Comparison of ENCODE assay signal across 25 cellular contexts in genomic region chr9:6506571-6506970, GRCh38.
A peak's percentile ranks its signal among the peaks of the same experiment; 100 is the strongest.
DNase-seq lines count a peak whose midpoint lies in the region; ATAC-seq, FAIRE-seq and TF ChIP-seq lines count a peak whose summit lies in the region.
"Had no signal": no experiment of that assay in that cellular context is flagged by ENCODE, and none has a peak within 500 bp of the region (broad histone marks: within the 10 kb centered on the region; RNA-seq: fewer than 3 reads in every experiment).

No MANE protein-coding gene starts in this region.

- POLR2A ChIA-PET in endothelial cell of umbilical vein (lab: Charles Lee) = no interaction called here

- TF ChIP-seq POLR2A in endothelial cell of umbilical vein (IDR thresholded peaks at IDR 0.05; ENCODE audit: low read depth, low read length) = no peak

- intact Hi-C loops in endothelial cell of umbilical vein (cut with micrococcal nuclease) = no loop called here

- H3K4me1 ChIP-seq in GM23338 (ENCODE audit: insufficient read depth) = peaks cover 13% of the 10 kb centered on the region; the same call in 1 of the 2 replicates
- H3K4me1 ChIP-seq in endothelial cell of umbilical vein (ENCODE audit: control insufficient read depth, extremely low read depth, insufficient read depth, low read length) = peaks cover 3% of the 10 kb centered on the region
- H3K4me1 ChIP-seq: SJCRH30, tibial nerve had no signal

- FAIRE-seq in endothelial cell of umbilical vein (lab: Jason Lieb, UNC) = no peak
- FAIRE-seq: islet of Langerhans had no signal

- no peaks in the 10 kb centered on the region for H3F3A ChIP-seq in GM23338 (replicated peaks; ENCODE audit: low read depth)

- no peaks in the 10 kb centered on the region for H3K79me2 ChIP-seq in GM23338 (replicated peaks; ENCODE audit: insufficient read depth)
- peaks cover 2% of the 10 kb centered on the region for H3K79me2 ChIP-seq in endothelial cell of umbilical vein (ENCODE audit: control insufficient read depth, insufficient read depth, low read length)

- CTCF ChIA-PET in endothelial cell of umbilical vein (lab: Charles Lee) = interaction anchor here (1.1 kb wide), 1 partner anchor 61 kb away, joined by 3 read pairs; no protein-coding TSS in a partner anchor

- H3K27me3 ChIP-seq in GM23338 (ENCODE audit: insufficient read depth) (no peaks in the 10 kb centered on the region), endothelial cell of umbilical vein (ENCODE audit: control insufficient read depth in 2 of 2, insufficient read depth in 2 of 2, low read length in 2 of 2) (no peaks in the 10 kb centered on the region)
- H3K27me3 ChIP-seq: SJCRH30, tibial nerve had no signal

- H3K36me3 ChIP-seq in GM23338 (ENCODE audit: insufficient read depth) (peaks cover 19% of the 10 kb centered on the region), endothelial cell of umbilical vein (ENCODE audit: control insufficient read depth in 2 of 2, extremely low read depth in 1 of 2, insufficient read depth in 2 of 2, low read length in 2 of 2) (peaks cover 15 to 35% of the 10 kb centered on the region in 2 experiments)

- H3K36me3 Mint-ChIP-seq in GM23338 (ENCODE audit: low read depth) = peaks cover 37% of the 10 kb centered on the region
- peaks cover 19 to 44% of the 10 kb centered on the region in 2 donors for H3K36me3 Mint-ChIP-seq in activated naive CD4-positive, alpha-beta T cell treated with anti-CD3 and anti-CD28 coated beads, Interleukin-2, amount 50 U/mL, for 72 hours

- dilution Hi-C loops in endothelial cell of umbilical vein (cut with MboI; ENCODE audit: extremely low pct_ligation_motif_present, low sequenced_read_pairs) = no loop called here

- H3K4me1 Mint-ChIP-seq in GM23338 = peaks cover 6% of the 10 kb centered on the region; the same call in 2 of the 3 replicates
- H3K4me1 Mint-ChIP-seq: activated B cell treated with CpG ODN at 0.5 μM for 24 hours; activated naive CD4-positive, alpha-beta T cell treated with anti-CD3 and anti-CD28 coated beads, Interleukin-2, amount 50 U/mL, for 24 hours; stimulated activated naive B cell treated with anti-CD40 and anti-IgM and Interleukin-4, amounts not matched to agents 10 μg/mL and 1 μg/mL and 100 μg/mL, for 72 hours had no signal

- peaks cover 2% of the 10 kb centered on the region for H3K27me3 Mint-ChIP-seq in GM23338 (ENCODE audit: insufficient read depth, low read depth, poor library complexity)
- H3K27me3 Mint-ChIP-seq: activated B cell treated with CpG ODN at 0.5 μM for 24 hours; activated CD8-positive, alpha-beta T cell treated with anti-CD3 and anti-CD28 coated beads for 36 hours; activated naive CD4-positive, alpha-beta T cell treated with anti-CD3 and anti-CD28 coated beads, Interleukin-2, amount 50 U/mL, for 24 hours; stimulated activated naive B cell treated with anti-CD40 and anti-IgM and Interleukin-4, amounts not matched to agents 10 μg/mL and 1 μg/mL and 100 μg/mL, for 72 hours had no signal

- H3K9me3 Mint-ChIP-seq in GM23338 = no peaks in the 10 kb centered on the region; the same call in 2 of the 3 replicates
- H3K9me3 Mint-ChIP-seq in activated naive CD4-positive, alpha-beta T cell treated with anti-CD3 and anti-CD28 coated beads, Interleukin-2, amount 50 U/mL, for 72 hours = peaks cover under 1 to 6% of the 10 kb centered on the region in 2 donors
- H3K9me3 Mint-ChIP-seq: activated B cell treated with CpG ODN at 0.5 μM for 24 hours; activated naive CD4-positive, alpha-beta T cell treated with anti-CD3 and anti-CD28 coated beads, Interleukin-2, amount 50 U/mL, for 24 hours; stimulated activated naive B cell treated with anti-CD40 and anti-IgM and Interleukin-4, amounts not matched to agents 10 μg/mL and 1 μg/mL and 100 μg/mL, for 72 hours had no signal

- H2AFZ ChIP-seq in GM23338 = no peak overlapping the region
- H2AFZ ChIP-seq in endothelial cell of umbilical vein (ENCODE audit: low read depth, low read length) = no peak overlapping the region
- H2AFZ ChIP-seq: PC-9 had no signal

- H3K4me2 ChIP-seq in GM23338 (no peak overlapping the region), endothelial cell of umbilical vein (ENCODE audit: insufficient read depth, low read length) (no peak overlapping the region)
- H3K4me2 ChIP-seq: PC-9 had no signal

- TF ChIP-seq CTCF in GM23338 (conservative IDR thresholded peaks at IDR 0.05; ENCODE audit: low read depth in 2 of 2) (no peak), endothelial cell of umbilical vein (IDR thresholded peaks at IDR 0.05; ENCODE audit: extremely low read depth in 1 of 2, insufficient read depth in 1 of 2, low read depth in 1 of 2, low read length in 2 of 2) (no peak)

- H3K27ac ChIP-seq in GM23338 (ENCODE audit: low read depth) (peak overlapping the region; percentile 11), endothelial cell of umbilical vein (ENCODE audit: insufficient read depth, low read depth, low read length) (no peak overlapping the region)
- H3K27ac ChIP-seq: PC-9, SJCRH30 had no signal

- no peak overlapping the region for H3K9ac ChIP-seq in endothelial cell of umbilical vein (replicated peaks; ENCODE audit: extremely low read depth, insufficient read depth, low read length)

- no peaks in the 10 kb centered on the region for H3K9me1 ChIP-seq in endothelial cell of umbilical vein (replicated peaks; ENCODE audit: control insufficient read depth, extremely low read depth, insufficient read depth, low read length)

- H3K4me3 ChIP-seq in GM23338 = no peak overlapping the region
- H3K4me3 ChIP-seq in endothelial cell of umbilical vein (replicated peaks in 1 of 3; ENCODE audit: insufficient read depth in 1 of 3, low read depth in 1 of 3, low read length in 3 of 3) = no peak overlapping the region
- H3K4me3 ChIP-seq: lung, PC-9, SJCRH30, tibial nerve had no signal

- H4K20me1 ChIP-seq in GM23338 (replicated peaks; ENCODE audit: insufficient read depth) (no peaks in the 10 kb centered on the region; the same call in 1 of the 2 replicates), endothelial cell of umbilical vein (replicated peaks; ENCODE audit: control insufficient read depth, extremely low read depth, insufficient read depth, low read length) (no peaks in the 10 kb centered on the region)

- DNase-seq in GM23338 (ENCODE audit: low spot score) = no peak
- peak; percentile 24 for DNase-seq in RPMI7951 (ENCODE audit: low read depth)
- no peak for DNase-seq in endothelial cell of umbilical vein (ENCODE audit: low read depth, low spot score)
- peak; percentile 68 for DNase-seq in renal cortical epithelial cell (ENCODE audit: low read depth)
- DNase-seq in NOMO-1 treated with dmso at 0.1 percent for 144 hours (lab: John Stamatoyannopoulos, UW; ENCODE audit: unreplicated experiment) = no peak
- DNase-seq in 8988T = no peak
- DNase-seq in activated naive CD4-positive, alpha-beta T cell treated with anti-CD3 and anti-CD28 coated beads, Interleukin-2, amount 50 U/mL, for 72 hours (ENCODE audit: low spot score in 2 of 2) = no peak
- DNase-seq: activated B cell treated with CpG ODN at 0.5 μM for 24 hours; activated CD8-positive, alpha-beta T cell treated with anti-CD3 and anti-CD28 coated beads for 36 hours; activated T-cell treated with anti-CD3 and anti-CD28 coated beads, Interleukin-2, amount 50 U/mL, for 4 hours; AML-193; effector CD4-positive, alpha-beta T cell; Kasumi-1; NCI-H1417; NCI-H2171 treated with DMSO at 0.1 percent for 48 hours; occipital lobe; PC-9; right cardiac atrium; SJCRH30; stimulated activated naive B cell treated with anti-CD40 and anti-IgM and Interleukin-4, amounts not matched to agents 10 μg/mL and 1 μg/mL and 100 μg/mL, for 72 hours; T-helper 2 cell had no signal

- no peak overlapping the region for H3K4me3 Mint-ChIP-seq in GM23338
- H3K4me3 Mint-ChIP-seq: activated B cell treated with CpG ODN at 0.5 μM for 24 hours; activated CD8-positive, alpha-beta T cell treated with anti-CD3 and anti-CD28 coated beads for 36 hours; activated naive CD4-positive, alpha-beta T cell treated with anti-CD3 and anti-CD28 coated beads, Interleukin-2, amount 50 U/mL, for 24 hours; activated T-cell treated with anti-CD3 and anti-CD28 coated beads, Interleukin-2, amount 50 U/mL, for 4 hours; stimulated activated naive B cell treated with anti-CD40 and anti-IgM and Interleukin-4, amounts not matched to agents 10 μg/mL and 1 μg/mL and 100 μg/mL, for 72 hours had no signal

- no peaks in the 10 kb centered on the region for H3K9me3 ChIP-seq in endothelial cell of umbilical vein (replicated peaks; ENCODE audit: control insufficient read depth, insufficient read depth, low read length)
- H3K9me3 ChIP-seq: SJCRH30, tibial nerve had no signal

- ATAC-seq in GM23338 = no peak
- no peak for ATAC-seq in activated naive CD4-positive, alpha-beta T cell treated with anti-CD3 and anti-CD28 coated beads, Interleukin-2, amount 50 U/mL, for 72 hours
- ATAC-seq: activated CD8-positive, alpha-beta T cell treated with anti-CD3 and anti-CD28 coated beads for 36 hours; activated T-cell treated with anti-CD3 and anti-CD28 coated beads, Interleukin-2, amount 50 U/mL, for 4 hours; right cardiac atrium; stimulated activated naive B cell treated with anti-CD40 and anti-IgM and Interleukin-4, amounts not matched to agents 10 μg/mL and 1 μg/mL and 100 μg/mL, for 72 hours had no signal

- no peak overlapping the region for H3K27ac Mint-ChIP-seq in GM23338
- no peak overlapping the region for H3K27ac Mint-ChIP-seq in activated naive CD4-positive, alpha-beta T cell treated with anti-CD3 and anti-CD28 coated beads, Interleukin-2, amount 50 U/mL, for 72 hours
- H3K27ac Mint-ChIP-seq: activated B cell treated with CpG ODN at 0.5 μM for 24 hours; activated naive CD4-positive, alpha-beta T cell treated with anti-CD3 and anti-CD28 coated beads, Interleukin-2, amount 50 U/mL, for 24 hours had no signal

- TSS peak; percentile 24 for BruUV-seq in endothelial cell of umbilical vein (replicated peaks; lab: Mats Ljungman, UMichigan)

- H3K9me2 ChIP-seq in GM23338 (ENCODE audit: insufficient read depth) = no peaks in the 10 kb centered on the region

TF ChIP-seq in endothelial cell of umbilical vein, 7 proteins besides CTCF, POLR2A, EP300 and RAD21:
- TF ChIP-seq EZH2 (IDR thresholded peaks at IDR 0.05; ENCODE audit: borderline replicate concordance, low read depth, low read length, severe bottlenecking) (no peak), FOS (IDR thresholded peaks at IDR 0.05; ENCODE audit: borderline replicate concordance, insufficient read depth, low read length) (no peak), POLR2AphosphoS5 (IDR thresholded peaks at IDR 0.05; ENCODE audit: insufficient read depth, low read depth, low read length) (no peak)

Comparison
In these comparisons a context has a peak if more than half of its experiments do, and no peak if none do; other contexts are left out.
1. DNase-seq: peak in RPMI7951 (single experiment) and renal cortical epithelial cell (single experiment); none in GM23338 (single experiment), endothelial cell of umbilical vein (single experiment), NOMO-1 treated with dmso at 0.1 percent for 144 hours (single experiment), 8988T (single experiment) and activated naive CD4-positive, alpha-beta T cell treated with anti-CD3 and anti-CD28 coated beads, Interleukin-2, amount 50 U/mL, for 72 hours (0 of 2).